16 cellular contexts compared by ENCODE assay signal in the genomic region with DNA sequence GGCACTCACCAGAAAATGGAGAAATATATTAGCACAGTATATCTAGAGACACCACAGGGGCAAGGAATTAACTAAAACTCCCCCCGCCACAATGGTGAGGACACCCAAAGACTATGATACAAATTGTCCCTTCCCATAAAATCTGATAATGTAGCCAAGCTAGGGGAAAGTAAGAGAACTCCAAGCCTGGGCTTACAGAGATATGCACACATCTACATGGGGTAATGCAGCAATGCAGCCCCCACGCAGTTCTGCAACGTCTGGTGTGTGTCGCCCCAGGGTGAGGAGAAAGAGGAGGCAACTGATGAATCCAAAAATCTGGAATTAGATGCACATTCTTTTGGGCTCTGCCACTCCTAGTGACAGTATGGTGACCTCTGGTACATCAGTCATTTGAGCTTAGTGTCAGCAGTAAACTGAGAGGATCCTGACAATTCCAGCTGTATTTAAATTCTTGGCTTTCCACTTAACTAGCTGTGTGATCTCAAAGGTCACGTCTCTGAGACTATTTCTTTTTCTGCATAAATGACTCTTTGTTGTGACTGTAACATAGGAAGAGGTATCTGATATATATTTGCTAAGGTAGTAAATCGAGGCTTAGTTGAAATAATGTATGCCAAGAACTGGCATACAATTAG. TPM values are rescaled to one million over a fixed set of nuclear protein-coding genes. Genes with fewer than 3 reads are reported as not detected.
DNase-seq lines count a peak whose midpoint lies in the region; ATAC-seq and TF ChIP-seq lines count a peak whose summit lies in the region.
"Had no signal": no experiment of that assay in that cellular context is flagged by ENCODE, and none has a peak within 500 bp of the region (broad histone marks: within the 10 kb centered on the region; RNA-seq: fewer than 3 reads in every experiment).

No MANE protein-coding gene starts in this region.

- H3K27ac Mint-ChIP-seq in effector memory CD8-positive, alpha-beta T cell, result peak overlapping the region in 1 of 2 donors; percentile 27
- peak overlapping the region; percentile 64 for H3K27ac Mint-ChIP-seq in nephron progenitor cell
- H3K27ac Mint-ChIP-seq in Calu3 (ENCODE audit: unreplicated experiment), result no peak overlapping the region
- H3K27ac Mint-ChIP-seq: activated CD4-positive, alpha-beta T cell treated with anti-CD3 and anti-CD28 coated beads, Interleukin-2, amount 10 ng/mL, durations not matched to agents 24 days and 14 days had no signal

- H3K4me3 Mint-ChIP-seq in effector memory CD8-positive, alpha-beta T cell, result peak overlapping the region; percentile 25 to 42
- no peak overlapping the region for H3K4me3 Mint-ChIP-seq in nephron progenitor cell
- H3K4me3 Mint-ChIP-seq in Calu3 (ENCODE audit: low read depth, unreplicated experiment), result no peak overlapping the region
- H3K4me3 Mint-ChIP-seq: activated CD4-positive, alpha-beta T cell treated with anti-CD3 and anti-CD28 coated beads, Interleukin-2, amount 10 ng/mL, durations not matched to agents 24 days and 14 days had no signal

- no TSS peak for BruUV-seq in Calu3 (replicated peaks; lab: Mats Ljungman, UMichigan)

- no peak for TF ChIP-seq CTCF in nephron progenitor cell (IDR thresholded peaks at IDR 0.05)
- no peak for TF ChIP-seq CTCF in Calu3 (IDR thresholded peaks at IDR 0.05; ENCODE audit: unreplicated experiment)

- DNase-seq in NCI-H2227 (lab: John Stamatoyannopoulos, UW; ENCODE audit: unreplicated experiment), result peak; percentile 3
- DNase-seq in NCI-H2227 treated with DMSO at 0.1 percent for 48 hours (lab: John Stamatoyannopoulos, UW), result no peak
- peak; percentile 50 for DNase-seq in NCI-H146 treated with DMSO at 0.1 percent for 48 hours (lab: John Stamatoyannopoulos, UW; ENCODE audit: unreplicated experiment)
- DNase-seq in effector memory CD8-positive, alpha-beta T cell, result no peak
- DNase-seq in nephron progenitor cell, result no peak
- DNase-seq in Calu3, result no peak
- DNase-seq in mucosa of gallbladder (ENCODE audit: low spot score), result no peak
- DNase-seq: activated CD4-positive, alpha-beta T cell treated with anti-CD3 and anti-CD28 coated beads, Interleukin-2, amount 10 ng/mL, durations not matched to agents 24 days and 14 days; activated T-cell treated with anti-CD3 and anti-CD28 coated beads, Interleukin-2, amount 50 U/mL, for 48 hours; DND-41; mammary epithelial cell; MG63; NCI-H187; NCI-H69 had no signal

- ATAC-seq in effector memory CD8-positive, alpha-beta T cell (replicated peaks), result no peak
- no peak for ATAC-seq in HG03025 (IDR thresholded peaks at IDR 0.05; ENCODE audit: low FRiP score, unreplicated experiment)
- ATAC-seq: esophagus mucosa had no signal

- H3K4me1 Mint-ChIP-seq in effector memory CD8-positive, alpha-beta T cell (ENCODE audit: low read depth in 2 of 2), result peaks cover 55 to 84% of the 10 kb centered on the region in 2 donors
- peaks cover 62% of the 10 kb centered on the region for H3K4me1 Mint-ChIP-seq in nephron progenitor cell
- peaks cover 11% of the 10 kb centered on the region for H3K4me1 Mint-ChIP-seq in Calu3 (ENCODE audit: low read depth, unreplicated experiment)

- H3K36me3 Mint-ChIP-seq in effector memory CD8-positive, alpha-beta T cell (ENCODE audit: insufficient read depth), result peaks cover 17% of the 10 kb centered on the region
- H3K36me3 Mint-ChIP-seq in nephron progenitor cell (ENCODE audit: low read depth), result peaks cover 4% of the 10 kb centered on the region
- no peaks in the 10 kb centered on the region for H3K36me3 Mint-ChIP-seq in Calu3 (ENCODE audit: insufficient read depth, unreplicated experiment)

- CTCF ChIA-PET in Calu3 (lab: Charles Lee), result no interaction called here

- intact Hi-C loops in Calu3 (cut with micrococcal nuclease; ENCODE audit: unreplicated experiment), result no loop called here

- H3K27me3 Mint-ChIP-seq in effector memory CD8-positive, alpha-beta T cell, result no peaks in the 10 kb centered on the region
- H3K27me3 Mint-ChIP-seq in nephron progenitor cell (ENCODE audit: low read depth, poor library complexity) (no peaks in the 10 kb centered on the region), Calu3 (ENCODE audit: unreplicated experiment) (no peaks in the 10 kb centered on the region)
- H3K27me3 Mint-ChIP-seq: activated CD4-positive, alpha-beta T cell treated with anti-CD3 and anti-CD28 coated beads, Interleukin-2, amount 10 ng/mL, durations not matched to agents 24 days and 14 days had no signal

- H3K9me3 Mint-ChIP-seq in effector memory CD8-positive, alpha-beta T cell, result no peaks in the 10 kb centered on the region
- H3K9me3 Mint-ChIP-seq in nephron progenitor cell, result no peaks in the 10 kb centered on the region
- no peaks in the 10 kb centered on the region for H3K9me3 Mint-ChIP-seq in Calu3 (ENCODE audit: low read depth, unreplicated experiment)
- H3K9me3 Mint-ChIP-seq: activated CD4-positive, alpha-beta T cell treated with anti-CD3 and anti-CD28 coated beads, Interleukin-2, amount 10 ng/mL, durations not matched to agents 24 days and 14 days had no signal

RNA-seq across cellular contexts. Expression of a gene that starts 51.6 kb away (rescaled TPM):
- total RNA-seq in Calu3 (2022) (22.7 and 24.2 TPM in 2 replicates), mucosa of gallbladder (55.2 TPM)

Comparison
In these comparisons a context has a peak if more than half of its experiments do, and no peak if none do; other contexts are left out.
1. DNase-seq: peak in NCI-H2227 (single experiment) and NCI-H146 treated with DMSO at 0.1 percent for 48 hours (single experiment); none in NCI-H2227 treated with DMSO at 0.1 percent for 48 hours (single experiment), effector memory CD8-positive, alpha-beta T cell (0 of 3), nephron progenitor cell (single experiment), Calu3 (single experiment) and mucosa of gallbladder (single experiment).
2. H3K4me3 Mint-ChIP-seq: peak in effector memory CD8-positive, alpha-beta T cell (2 of 2); none in nephron progenitor cell (single experiment) and Calu3 (single experiment).